Comparison of ENCODE assay signal across 8 cellular contexts in the genomic region with DNA sequence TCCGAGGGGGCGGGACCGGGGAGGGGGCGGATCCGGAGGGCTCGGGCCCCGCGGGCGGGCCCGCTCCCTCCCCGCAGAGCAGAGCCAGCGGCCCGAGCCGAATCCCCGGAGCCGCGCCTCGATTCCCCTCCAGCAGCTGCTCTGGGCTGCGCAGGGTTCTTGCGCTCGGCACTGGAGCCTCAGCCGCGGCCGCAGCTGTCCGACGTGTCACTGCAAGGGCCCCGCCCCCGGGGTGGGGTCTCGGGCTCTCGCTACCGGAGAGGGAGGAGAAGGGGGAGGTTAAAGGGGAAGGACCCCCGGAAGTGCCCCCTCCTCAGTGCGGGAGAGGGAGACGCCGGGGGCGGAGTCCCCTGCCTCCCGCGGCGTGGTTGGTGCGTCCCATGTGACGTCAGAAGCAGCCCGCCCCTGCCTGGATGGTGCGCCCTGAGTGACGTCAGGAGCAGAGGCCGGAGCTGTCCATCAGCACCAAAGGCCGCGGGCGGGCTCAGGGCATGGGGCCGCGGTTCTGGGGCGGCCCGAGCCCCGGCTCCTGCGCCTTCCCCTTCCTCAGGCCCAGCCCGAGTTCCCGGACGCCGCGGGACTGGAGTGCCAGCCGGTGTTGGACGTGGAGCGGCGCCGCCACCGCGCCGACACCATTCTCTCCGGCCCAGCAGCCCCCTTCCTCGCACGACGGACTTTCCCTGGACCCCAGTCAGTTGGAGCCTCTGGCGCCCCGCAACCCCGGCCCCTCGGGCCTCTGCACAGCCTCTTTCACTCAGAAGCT. TPM values are rescaled to one million over a fixed set of nuclear protein-coding genes. Genes with fewer than 3 reads are reported as not detected.
DNase-seq lines count a peak whose midpoint lies in the region; ATAC-seq and TF ChIP-seq lines count a peak whose summit lies in the region.

A gene with protein sequence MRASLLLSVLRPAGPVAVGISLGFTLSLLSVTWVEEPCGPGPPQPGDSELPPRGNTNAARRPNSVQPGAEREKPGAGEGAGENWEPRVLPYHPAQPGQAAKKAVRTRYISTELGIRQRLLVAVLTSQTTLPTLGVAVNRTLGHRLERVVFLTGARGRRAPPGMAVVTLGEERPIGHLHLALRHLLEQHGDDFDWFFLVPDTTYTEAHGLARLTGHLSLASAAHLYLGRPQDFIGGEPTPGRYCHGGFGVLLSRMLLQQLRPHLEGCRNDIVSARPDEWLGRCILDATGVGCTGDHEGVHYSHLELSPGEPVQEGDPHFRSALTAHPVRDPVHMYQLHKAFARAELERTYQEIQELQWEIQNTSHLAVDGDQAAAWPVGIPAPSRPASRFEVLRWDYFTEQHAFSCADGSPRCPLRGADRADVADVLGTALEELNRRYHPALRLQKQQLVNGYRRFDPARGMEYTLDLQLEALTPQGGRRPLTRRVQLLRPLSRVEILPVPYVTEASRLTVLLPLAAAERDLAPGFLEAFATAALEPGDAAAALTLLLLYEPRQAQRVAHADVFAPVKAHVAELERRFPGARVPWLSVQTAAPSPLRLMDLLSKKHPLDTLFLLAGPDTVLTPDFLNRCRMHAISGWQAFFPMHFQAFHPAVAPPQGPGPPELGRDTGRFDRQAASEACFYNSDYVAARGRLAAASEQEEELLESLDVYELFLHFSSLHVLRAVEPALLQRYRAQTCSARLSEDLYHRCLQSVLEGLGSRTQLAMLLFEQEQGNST (minus strand): TSS at position 214 of the 763 bp plus-strand sequence. CDS start 271 bp downstream, outside the sequence.
A gene with protein sequence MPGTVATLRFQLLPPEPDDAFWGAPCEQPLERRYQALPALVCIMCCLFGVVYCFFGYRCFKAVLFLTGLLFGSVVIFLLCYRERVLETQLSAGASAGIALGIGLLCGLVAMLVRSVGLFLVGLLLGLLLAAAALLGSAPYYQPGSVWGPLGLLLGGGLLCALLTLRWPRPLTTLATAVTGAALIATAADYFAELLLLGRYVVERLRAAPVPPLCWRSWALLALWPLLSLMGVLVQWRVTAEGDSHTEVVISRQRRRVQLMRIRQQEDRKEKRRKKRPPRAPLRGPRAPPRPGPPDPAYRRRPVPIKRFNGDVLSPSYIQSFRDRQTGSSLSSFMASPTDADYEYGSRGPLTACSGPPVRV (plus strand): TSS at position 433 of the 763 bp plus-strand sequence. CDS start 700 bp downstream, outside the sequence.

- peaks cover 25% of the 10 kb centered on the region for H3K4me1 Mint-ChIP-seq in activated T-cell treated with anti-CD3 and anti-CD28 coated beads, Interleukin-2, amount 50 U/mL, for 4 hours (ENCODE audit: low read depth)

- peaks cover 19% of the 10 kb centered on the region for H4K20me1 ChIP-seq in PC-9 (ENCODE audit: insufficient read depth)

- H3K27me3 ChIP-seq in PC-9 (ENCODE audit: insufficient read depth, low read depth) (no peaks in the 10 kb centered on the region), mucosa of rectum (ENCODE audit: control insufficient read depth in 2 of 2, insufficient read depth in 2 of 2, low read length in 2 of 2) (no peaks in the 10 kb centered on the region)

- peaks cover 11% of the 10 kb centered on the region; the same call in 1 of the 2 replicates for H3F3A ChIP-seq in PC-9 (ENCODE audit: insufficient read depth, low read depth)

- no peaks in the 10 kb centered on the region for H3K9me3 Mint-ChIP-seq in activated T-cell treated with anti-CD3 and anti-CD28 coated beads, Interleukin-2, amount 50 U/mL, for 4 hours

- peak within 1 kb of the TSS; percentile 61 for H3K4me3 ChIP-seq in Jurkat, Clone E6-1 (ENCODE audit: low read length)
- peak within 1 kb of the TSS; percentile 65 for H3K4me3 ChIP-seq in PC-9
- H3K4me3 ChIP-seq in mucosa of rectum (ENCODE audit: low read length in 2 of 2) = peak within 1 kb of the TSS; percentile 71 to 79

- peak within 1 kb of the TSS; percentile 93 for H3K4me2 ChIP-seq in PC-9

- H3K27ac ChIP-seq in PC-9 (peak within 1 kb of the TSS; percentile 55), mucosa of rectum (ENCODE audit: low read depth in 2 of 2, low read length in 2 of 2) (peak within 1 kb of the TSS; percentile 88 to 92)

- peaks cover 15% of the 10 kb centered on the region for H3K36me3 Mint-ChIP-seq in activated T-cell treated with anti-CD3 and anti-CD28 coated beads, Interleukin-2, amount 50 U/mL, for 4 hours (ENCODE audit: insufficient read depth)

- H3K9me3 ChIP-seq in PC-9 (ENCODE audit: insufficient read depth, low read depth) = no peaks in the 10 kb centered on the region
- H3K9me3 ChIP-seq in mucosa of rectum (ENCODE audit: control insufficient read depth in 2 of 2, low read length in 2 of 2) = no peaks in the 10 kb centered on the region

- H3K4me1 ChIP-seq in PC-9 (replicated peaks; ENCODE audit: insufficient read depth) = no peaks in the 10 kb centered on the region; the same call in 1 of the 2 replicates
- H3K4me1 ChIP-seq in mucosa of rectum (ENCODE audit: control insufficient read depth in 2 of 2, insufficient read depth in 2 of 2, low read length in 2 of 2) = peaks cover 19 to 23% of the 10 kb centered on the region in 2 donors

- peaks cover 17% of the 10 kb centered on the region for H3K79me2 ChIP-seq in PC-9 (ENCODE audit: low read depth)

- ATAC-seq in GM21717 (IDR thresholded peaks at IDR 0.05; ENCODE audit: unreplicated experiment) = peak; percentile 82
- ATAC-seq in activated T-cell treated with anti-CD3 and anti-CD28 coated beads, Interleukin-2, amount 50 U/mL, for 4 hours = peak; percentile 79

- POLR2A ChIA-PET in PC-9 (lab: Charles Lee; ENCODE audit: unreplicated experiment) = interaction anchor here (0.6 to 0.7 kb wide), 5 partner anchors 53 to 424 kb away, joined by 3 to 5 read pairs (median 3); no protein-coding TSS in a partner anchor

- intact Hi-C loops in PC-9 (cut with micrococcal nuclease; ENCODE audit: unreplicated experiment) = loop anchor here (1.0 to 2.0 kb wide), 3 partner anchors 27 to 146 kb away; a partner anchor contains a TSS

- no peak for TF ChIP-seq POLR2A in erythroblast (IDR thresholded peaks at IDR 0.05; ENCODE audit: low read length)

- H3K36me3 ChIP-seq in PC-9 (ENCODE audit: low read depth) (peaks cover 10% of the 10 kb centered on the region), mucosa of rectum (ENCODE audit: control insufficient read depth in 2 of 2, insufficient read depth in 2 of 2, low read length in 2 of 2) (peaks cover 9 to 16% of the 10 kb centered on the region in 2 donors)

- DNase-seq in DMS153 treated with DMSO at 0.1 percent for 48 hours (lab: John Stamatoyannopoulos, UW; ENCODE audit: unreplicated experiment) (peak; percentile 92), PC-9 (peak; percentile 91 to 98), erythroblast (lab: John Stamatoyannopoulos, UW) (peak; percentile 93 to 94)
- DNase-seq in Jurkat, Clone E6-1 (ENCODE audit: low read depth, low spot score) = peak; percentile 95
- DNase-seq in activated T-cell treated with anti-CD3 and anti-CD28 coated beads, Interleukin-2, amount 50 U/mL, for 4 hours = peak; percentile 88
- peak; percentile 78 to 84 for DNase-seq in stimulated activated CD8-positive, alpha-beta memory T cell treated with anti-CD3 and anti-CD28 coated beads, Interleukin-4, amount 100 ng/mL, for 4 hours (ENCODE audit: low read depth in 2 of 2, low spot score in 1 of 2)

- H3K9ac ChIP-seq in mucosa of rectum (ENCODE audit: low read depth in 1 of 2, low read length in 2 of 2) = peak within 1 kb of the TSS; percentile 71 to 76

- H3K9me2 ChIP-seq in PC-9 (ENCODE audit: insufficient read depth) = no peaks in the 10 kb centered on the region

- TF ChIP-seq CTCF in PC-9 (conservative IDR thresholded peaks at IDR 0.05) = no peak

- peaks cover 4% of the 10 kb centered on the region for H3K27me3 Mint-ChIP-seq in activated T-cell treated with anti-CD3 and anti-CD28 coated beads, Interleukin-2, amount 50 U/mL, for 4 hours (ENCODE audit: low read depth)

- H2AFZ ChIP-seq in PC-9 = peak within 1 kb of the TSS; percentile 82

- CTCF ChIA-PET in PC-9 (lab: Charles Lee) = interaction anchor here (0.6 kb wide), 1 partner anchor 143 kb away, joined by 7 read pairs; no protein-coding TSS in a partner anchor

- BruUV-seq in PC-9 (replicated peaks; lab: Mats Ljungman, UMichigan) = no TSS peak

- H3K4me3 Mint-ChIP-seq in activated T-cell treated with anti-CD3 and anti-CD28 coated beads, Interleukin-2, amount 50 U/mL, for 4 hours = peak within 1 kb of the TSS; percentile 89

RNA-seq across cellular contexts. Expression of the first gene that starts in this region (rescaled TPM):
- 11.0 TPM for polyA plus RNA-seq in Jurkat, Clone E6-1 (2012; ENCODE audit: insufficient read depth, insufficient read length)
- 78.2 and 89.7 TPM in 2 replicates for total RNA-seq in PC-9 (2021)
- total RNA-seq in activated T-cell treated with anti-CD3 and anti-CD28 coated beads, Interleukin-2, amount 50 U/mL, for 4 hours = 10 to 100 TPM; 38.3 to 42.0 (median 40.3) TPM

RNA-seq across cellular contexts. Expression of the second gene that starts in this region (rescaled TPM):
- 0.65 TPM for polyA plus RNA-seq in Jurkat, Clone E6-1 (2012; ENCODE audit: insufficient read depth, insufficient read length)
- total RNA-seq in PC-9 (2021) = 3.6 and 5.8 TPM in 2 replicates
- total RNA-seq in activated T-cell treated with anti-CD3 and anti-CD28 coated beads, Interleukin-2, amount 50 U/mL, for 4 hours = 1 to 10 TPM; 3.6 to 4.8 (median 4.3) TPM

Comparison
In these comparisons a context has a peak if more than half of its experiments do, and no peak if none do; other contexts are left out.
1. Peak in every context shown above with its lines: DNase-seq, ATAC-seq, H3K4me3 ChIP-seq and H3K27ac ChIP-seq.